In the genomic region with DNA sequence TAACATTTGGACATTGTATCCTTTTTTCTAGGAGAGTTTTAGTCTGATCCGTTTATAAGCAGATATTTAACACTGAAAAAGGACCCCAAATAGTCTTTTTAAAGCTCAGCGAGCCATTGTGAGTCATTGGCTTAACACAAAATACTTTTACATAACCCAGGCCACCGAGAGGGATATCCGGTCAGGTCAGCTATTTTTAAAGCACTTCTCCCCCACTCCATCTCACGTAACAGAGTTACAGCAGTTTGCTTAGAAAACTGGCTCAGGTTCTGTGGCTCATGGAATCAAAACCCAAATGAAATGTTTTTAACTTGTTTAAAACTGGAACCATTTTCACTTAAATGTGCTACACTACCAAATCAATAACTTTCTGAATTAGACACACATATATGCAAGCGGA, we compare ENCODE assay signal across 2 cellular contexts.
TF ChIP-seq lines count a peak whose summit lies in the region.

No MANE protein-coding gene starts in this region.

TF ChIP-seq in liver, 16 proteins besides CTCF, POLR2A, EP300 and RAD21:
- TF ChIP-seq NR2F2 (IDR thresholded peaks at IDR 0.05) (peak; percentile 14), RXRA (IDR thresholded peaks at IDR 0.05) (no peak), JUND (IDR thresholded peaks at IDR 0.05) (peak in 1 of 2 donors; percentile 36), GABPA (IDR thresholded peaks at IDR 0.05 in 1 of 2, conservative IDR thresholded peaks at IDR 0.05 in 1 of 2) (peak in 1 of 2 donors; percentile 26), FOXA2 (IDR thresholded peaks at IDR 0.05) (no peak)

TF ChIP-seq in HepG2, 621 proteins besides CTCF, POLR2A, EP300 and RAD21:
- TF ChIP-seq HNRNPLL (IDR thresholded peaks at IDR 0.05; ENCODE audit: low read depth, low read length, poor library complexity, severe bottlenecking) (no peak), ZNF510 (CRISPR knock-in tag; IDR thresholded peaks at IDR 0.05; ENCODE audit: low read depth) (no peak), FOXK1 (CRISPR knock-in tag; IDR thresholded peaks at IDR 0.05; ENCODE audit: borderline replicate concordance, low read depth) (no peak), NR2F2 (IDR thresholded peaks at IDR 0.05; ENCODE audit: borderline replicate concordance, low read depth) (no peak), HIVEP1 (CRISPR knock-in tag; IDR thresholded peaks at IDR 0.05) (no peak), SMARCC2 (IDR thresholded peaks at IDR 0.05) (no peak)
- TF ChIP-seq, protein P1, sequence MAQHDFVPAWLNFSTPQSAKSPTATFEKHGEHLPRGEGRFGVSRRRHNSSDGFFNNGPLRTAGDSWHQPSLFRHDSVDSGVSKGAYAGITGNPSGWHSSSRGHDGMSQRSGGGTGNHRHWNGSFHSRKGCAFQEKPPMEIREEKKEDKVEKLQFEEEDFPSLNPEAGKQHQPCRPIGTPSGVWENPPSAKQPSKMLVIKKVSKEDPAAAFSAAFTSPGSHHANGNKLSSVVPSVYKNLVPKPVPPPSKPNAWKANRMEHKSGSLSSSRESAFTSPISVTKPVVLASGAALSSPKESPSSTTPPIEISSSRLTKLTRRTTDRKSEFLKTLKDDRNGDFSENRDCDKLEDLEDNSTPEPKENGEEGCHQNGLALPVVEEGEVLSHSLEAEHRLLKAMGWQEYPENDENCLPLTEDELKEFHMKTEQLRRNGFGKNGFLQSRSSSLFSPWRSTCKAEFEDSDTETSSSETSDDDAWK (CRISPR knock-in tag; IDR thresholded peaks at IDR 0.05), result no peak
- TF ChIP-seq, protein P2, sequence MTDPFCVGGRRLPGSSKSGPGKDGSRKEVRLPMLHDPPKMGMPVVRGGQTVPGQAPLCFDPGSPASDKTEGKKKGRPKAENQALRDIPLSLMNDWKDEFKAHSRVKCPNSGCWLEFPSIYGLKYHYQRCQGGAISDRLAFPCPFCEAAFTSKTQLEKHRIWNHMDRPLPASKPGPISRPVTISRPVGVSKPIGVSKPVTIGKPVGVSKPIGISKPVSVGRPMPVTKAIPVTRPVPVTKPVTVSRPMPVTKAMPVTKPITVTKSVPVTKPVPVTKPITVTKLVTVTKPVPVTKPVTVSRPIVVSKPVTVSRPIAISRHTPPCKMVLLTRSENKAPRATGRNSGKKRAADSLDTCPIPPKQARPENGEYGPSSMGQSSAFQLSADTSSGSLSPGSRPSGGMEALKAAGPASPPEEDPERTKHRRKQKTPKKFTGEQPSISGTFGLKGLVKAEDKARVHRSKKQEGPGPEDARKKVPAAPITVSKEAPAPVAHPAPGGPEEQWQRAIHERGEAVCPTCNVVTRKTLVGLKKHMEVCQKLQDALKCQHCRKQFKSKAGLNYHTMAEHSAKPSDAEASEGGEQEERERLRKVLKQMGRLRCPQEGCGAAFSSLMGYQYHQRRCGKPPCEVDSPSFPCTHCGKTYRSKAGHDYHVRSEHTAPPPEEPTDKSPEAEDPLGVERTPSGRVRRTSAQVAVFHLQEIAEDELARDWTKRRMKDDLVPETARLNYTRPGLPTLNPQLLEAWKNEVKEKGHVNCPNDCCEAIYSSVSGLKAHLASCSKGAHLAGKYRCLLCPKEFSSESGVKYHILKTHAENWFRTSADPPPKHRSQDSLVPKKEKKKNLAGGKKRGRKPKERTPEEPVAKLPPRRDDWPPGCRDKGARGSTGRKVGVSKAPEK (CRISPR knock-in tag; IDR thresholded peaks at IDR 0.05; ENCODE audit: borderline replicate concordance), result no peak
